Comparison of ENCODE assay signal across 1 cellular context in the genomic region with DNA sequence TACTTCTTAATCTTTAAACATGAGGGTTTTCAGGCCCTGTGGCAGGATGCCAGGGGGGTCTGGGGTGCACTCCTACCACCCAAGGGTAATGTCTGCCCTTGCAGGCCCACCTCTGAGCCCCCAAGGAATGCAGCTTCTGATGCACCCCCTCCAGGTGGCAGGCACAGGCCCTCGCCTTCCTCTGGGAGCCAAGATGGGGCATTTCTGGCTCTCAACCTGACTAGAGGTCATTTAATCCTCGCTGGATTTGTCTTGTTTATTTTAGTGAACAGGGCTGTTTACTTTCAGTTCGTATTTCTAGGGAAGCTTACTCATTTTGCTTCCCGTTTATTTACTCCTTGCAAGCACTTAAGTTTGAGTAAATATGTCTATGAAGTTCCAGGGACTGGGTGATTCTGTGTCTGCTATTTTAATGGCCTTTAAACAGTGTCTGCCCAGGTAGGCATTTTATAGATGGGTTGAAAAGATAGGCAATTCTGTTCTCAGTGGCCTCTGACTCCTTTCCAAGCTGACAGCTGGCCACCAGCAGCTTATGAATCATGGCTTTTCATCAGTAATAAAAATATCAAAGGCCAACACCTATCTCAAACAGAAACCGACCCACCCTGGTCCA.
TF ChIP-seq lines count a peak whose summit lies in the region.

No MANE protein-coding gene starts in this region.

TF ChIP-seq in HepG2, 621 proteins besides CTCF, POLR2A, EP300 and RAD21 (continued from another document and continues in another):
- TF ChIP-seq REST (IDR thresholded peaks at IDR 0.05; ENCODE audit: borderline replicate concordance in 1 of 2, low read depth in 1 of 2, low read length in 2 of 2), result peak in 1 of 2 experiments; percentile 62; a peak in 1 of 4 replicates
- TF ChIP-seq SIX4 (CRISPR knock-in tag; IDR thresholded peaks at IDR 0.05), result peak; percentile 76; the same call in 1 of the 2 replicates
- TF ChIP-seq, protein P1, sequence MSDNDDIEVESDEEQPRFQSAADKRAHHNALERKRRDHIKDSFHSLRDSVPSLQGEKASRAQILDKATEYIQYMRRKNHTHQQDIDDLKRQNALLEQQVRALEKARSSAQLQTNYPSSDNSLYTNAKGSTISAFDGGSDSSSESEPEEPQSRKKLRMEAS (IDR thresholded peaks at IDR 0.05), result 0 out of 2 replicates have a peak, but pooled peaks have one; percentile 19
- no peak for TF ChIP-seq NFAT5 (CRISPR knock-in tag; IDR thresholded peaks at IDR 0.05)
- peak; percentile 84 for TF ChIP-seq ARID5B (CRISPR knock-in tag; IDR thresholded peaks at IDR 0.05)
- TF ChIP-seq THAP11 (CRISPR knock-in tag; IDR thresholded peaks at IDR 0.05), result 0 out of 2 replicates have a peak, but pooled peaks have one; percentile 30
- TF ChIP-seq NR2F6 (IDR thresholded peaks at IDR 0.05), result 0 out of 2 replicates have a peak, but pooled peaks have one; percentile 26
- TF ChIP-seq NR2F6 (CRISPR knock-in tag; IDR thresholded peaks at IDR 0.05), result no peak
- no peak for TF ChIP-seq NFYC (CRISPR knock-in tag; IDR thresholded peaks at IDR 0.05)
- TF ChIP-seq NR2F1 (CRISPR knock-in tag; IDR thresholded peaks at IDR 0.05), result peak in 1 of 2 experiments; percentile 60; a peak in 1 of 4 replicates
- no peak for TF ChIP-seq SETDB1 (CRISPR knock-in tag; IDR thresholded peaks at IDR 0.05; ENCODE audit: borderline replicate concordance)
- peak; percentile 80; the same call in 1 of the 2 replicates for TF ChIP-seq MBD4 (IDR thresholded peaks at IDR 0.05; ENCODE audit: borderline replicate concordance, low read length)
- TF ChIP-seq SOX13 (IDR thresholded peaks at IDR 0.05), result no peak
- peak in 1 of 2 experiments; percentile 24; a peak in 1 of 4 replicates for TF ChIP-seq SOX13 (CRISPR knock-in tag; conservative IDR thresholded peaks at IDR 0.05 in 1 of 2, IDR thresholded peaks at IDR 0.05 in 1 of 2)
- TF ChIP-seq RXRB (CRISPR knock-in tag; IDR thresholded peaks at IDR 0.05; ENCODE audit: borderline replicate concordance), result peak; percentile 70
- TF ChIP-seq ZNF251 (CRISPR knock-in tag; IDR thresholded peaks at IDR 0.05), result no peak
- TF ChIP-seq FOXP1 (IDR thresholded peaks at IDR 0.05), result peak; percentile 77; the same call in 1 of the 2 replicates
- peak; percentile 90 for TF ChIP-seq FOXP1 (CRISPR knock-in tag; IDR thresholded peaks at IDR 0.05)
- peak; percentile 71; the same call in 1 of the 2 replicates for TF ChIP-seq NKX3-1 (CRISPR knock-in tag; IDR thresholded peaks at IDR 0.05)
- TF ChIP-seq, protein P2, sequence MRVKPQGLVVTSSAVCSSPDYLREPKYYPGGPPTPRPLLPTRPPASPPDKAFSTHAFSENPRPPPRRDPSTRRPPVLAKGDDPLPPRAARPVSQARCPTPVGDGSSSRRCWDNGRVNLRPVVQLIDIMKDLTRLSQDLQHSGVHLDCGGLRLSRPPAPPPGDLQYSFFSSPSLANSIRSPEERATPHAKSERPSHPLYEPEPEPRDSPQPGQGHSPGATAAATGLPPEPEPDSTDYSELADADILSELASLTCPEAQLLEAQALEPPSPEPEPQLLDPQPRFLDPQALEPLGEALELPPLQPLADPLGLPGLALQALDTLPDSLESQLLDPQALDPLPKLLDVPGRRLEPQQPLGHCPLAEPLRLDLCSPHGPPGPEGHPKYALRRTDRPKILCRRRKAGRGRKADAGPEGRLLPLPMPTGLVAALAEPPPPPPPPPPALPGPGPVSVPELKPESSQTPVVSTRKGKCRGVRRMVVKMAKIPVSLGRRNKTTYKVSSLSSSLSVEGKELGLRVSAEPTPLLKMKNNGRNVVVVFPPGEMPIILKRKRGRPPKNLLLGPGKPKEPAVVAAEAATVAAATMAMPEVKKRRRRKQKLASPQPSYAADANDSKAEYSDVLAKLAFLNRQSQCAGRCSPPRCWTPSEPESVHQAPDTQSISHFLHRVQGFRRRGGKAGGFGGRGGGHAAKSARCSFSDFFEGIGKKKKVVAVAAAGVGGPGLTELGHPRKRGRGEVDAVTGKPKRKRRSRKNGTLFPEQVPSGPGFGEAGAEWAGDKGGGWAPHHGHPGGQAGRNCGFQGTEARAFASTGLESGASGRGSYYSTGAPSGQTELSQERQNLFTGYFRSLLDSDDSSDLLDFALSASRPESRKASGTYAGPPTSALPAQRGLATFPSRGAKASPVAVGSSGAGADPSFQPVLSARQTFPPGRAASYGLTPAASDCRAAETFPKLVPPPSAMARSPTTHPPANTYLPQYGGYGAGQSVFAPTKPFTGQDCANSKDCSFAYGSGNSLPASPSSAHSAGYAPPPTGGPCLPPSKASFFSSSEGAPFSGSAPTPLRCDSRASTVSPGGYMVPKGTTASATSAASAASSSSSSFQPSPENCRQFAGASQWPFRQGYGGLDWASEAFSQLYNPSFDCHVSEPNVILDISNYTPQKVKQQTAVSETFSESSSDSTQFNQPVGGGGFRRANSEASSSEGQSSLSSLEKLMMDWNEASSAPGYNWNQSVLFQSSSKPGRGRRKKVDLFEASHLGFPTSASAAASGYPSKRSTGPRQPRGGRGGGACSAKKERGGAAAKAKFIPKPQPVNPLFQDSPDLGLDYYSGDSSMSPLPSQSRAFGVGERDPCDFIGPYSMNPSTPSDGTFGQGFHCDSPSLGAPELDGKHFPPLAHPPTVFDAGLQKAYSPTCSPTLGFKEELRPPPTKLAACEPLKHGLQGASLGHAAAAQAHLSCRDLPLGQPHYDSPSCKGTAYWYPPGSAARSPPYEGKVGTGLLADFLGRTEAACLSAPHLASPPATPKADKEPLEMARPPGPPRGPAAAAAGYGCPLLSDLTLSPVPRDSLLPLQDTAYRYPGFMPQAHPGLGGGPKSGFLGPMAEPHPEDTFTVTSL (CRISPR knock-in tag; IDR thresholded peaks at IDR 0.05; ENCODE audit: borderline replicate concordance), result peak; percentile 78; the same call in 1 of the 2 replicates
- TF ChIP-seq, protein P3, sequence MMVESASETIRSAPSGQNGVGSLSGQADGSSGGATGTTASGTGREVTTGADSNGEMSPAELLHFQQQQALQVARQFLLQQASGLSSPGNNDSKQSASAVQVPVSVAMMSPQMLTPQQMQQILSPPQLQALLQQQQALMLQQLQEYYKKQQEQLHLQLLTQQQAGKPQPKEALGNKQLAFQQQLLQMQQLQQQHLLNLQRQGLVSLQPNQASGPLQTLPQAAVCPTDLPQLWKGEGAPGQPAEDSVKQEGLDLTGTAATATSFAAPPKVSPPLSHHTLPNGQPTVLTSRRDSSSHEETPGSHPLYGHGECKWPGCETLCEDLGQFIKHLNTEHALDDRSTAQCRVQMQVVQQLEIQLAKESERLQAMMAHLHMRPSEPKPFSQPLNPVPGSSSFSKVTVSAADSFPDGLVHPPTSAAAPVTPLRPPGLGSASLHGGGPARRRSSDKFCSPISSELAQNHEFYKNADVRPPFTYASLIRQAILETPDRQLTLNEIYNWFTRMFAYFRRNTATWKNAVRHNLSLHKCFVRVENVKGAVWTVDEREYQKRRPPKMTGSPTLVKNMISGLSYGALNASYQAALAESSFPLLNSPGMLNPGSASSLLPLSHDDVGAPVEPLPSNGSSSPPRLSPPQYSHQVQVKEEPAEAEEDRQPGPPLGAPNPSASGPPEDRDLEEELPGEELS (CRISPR knock-in tag; IDR thresholded peaks at IDR 0.05), result peak; percentile 72; the same call in 1 of the 2 replicates
- TF ChIP-seq PAXIP1 (CRISPR knock-in tag; conservative IDR thresholded peaks at IDR 0.05), result peak; percentile 42
- peak; percentile 97 for TF ChIP-seq FOXA3 (CRISPR knock-in tag; IDR thresholded peaks at IDR 0.05)
- TF ChIP-seq FOXK2 (IDR thresholded peaks at IDR 0.05), result peak; percentile 63; the same call in 1 of the 2 replicates
